Comparison of ENCODE assay signal across 9 cellular contexts in the genomic region with DNA sequence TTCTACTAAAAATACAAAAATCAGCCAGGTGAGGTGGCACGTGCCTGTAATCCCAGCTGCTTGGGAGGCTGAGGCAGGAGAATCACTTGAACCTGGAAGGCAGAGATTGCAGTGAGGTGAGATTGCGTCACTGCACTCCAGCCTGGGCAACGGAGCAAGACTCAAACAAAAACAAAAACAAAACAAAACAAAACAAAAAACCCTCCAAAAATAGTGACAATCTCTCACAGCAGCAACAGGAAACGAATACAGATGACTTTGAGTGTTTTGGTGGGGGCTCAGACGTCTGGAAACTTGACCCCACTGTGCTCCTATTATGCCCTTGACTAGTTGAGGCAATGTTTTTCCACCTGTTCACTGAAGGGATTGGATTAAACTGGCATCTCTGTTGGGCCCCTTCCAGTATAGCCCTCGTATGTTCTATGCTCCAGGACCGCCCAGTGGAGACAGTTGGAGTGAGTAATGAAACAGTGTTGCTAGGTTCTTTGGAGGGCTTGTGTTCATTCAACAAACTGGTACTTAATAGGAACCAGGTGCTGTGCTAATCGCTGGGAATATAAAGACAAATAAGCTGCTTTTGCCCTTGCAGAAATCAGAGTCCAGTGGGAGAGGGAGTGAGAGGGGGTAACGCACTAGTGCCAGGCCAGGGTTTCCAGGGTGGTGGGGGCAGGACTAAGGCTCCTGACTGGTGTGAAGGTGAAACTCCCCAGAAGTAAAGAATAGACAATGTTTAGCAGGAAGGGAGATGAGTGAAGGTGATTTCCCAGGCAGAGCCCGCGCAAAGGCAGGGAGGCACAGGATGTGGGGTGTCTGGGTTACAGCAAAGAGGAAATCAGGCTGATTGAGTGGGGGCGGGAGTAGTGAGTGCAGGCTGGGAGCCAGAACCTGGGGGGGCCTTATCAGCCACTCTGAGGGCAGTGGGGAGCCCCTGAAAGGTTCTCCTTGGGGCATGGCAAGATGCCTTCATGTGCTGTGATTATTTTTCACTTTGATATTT.
DNase-seq lines count a peak whose midpoint lies in the region; ATAC-seq and TF ChIP-seq lines count a peak whose summit lies in the region.
"Had no signal": no experiment of that assay in that cellular context is flagged by ENCODE, and none has a peak within 500 bp of the region (broad histone marks: within the 10 kb centered on the region; RNA-seq: fewer than 3 reads in every experiment).

No MANE protein-coding gene starts in this region.

- TF ChIP-seq CTCF in osteocyte (IDR thresholded peaks at IDR 0.05) = no peak

- H3K4me3 Mint-ChIP-seq in osteocyte (ENCODE audit: unreplicated experiment) = no peak overlapping the region

- ATAC-seq in GM19467 (IDR thresholded peaks at IDR 0.05; ENCODE audit: unreplicated experiment) = peak; percentile 62
- no peak for ATAC-seq in GM19035 (IDR thresholded peaks at IDR 0.05; ENCODE audit: unreplicated experiment)
- ATAC-seq in left lobe of liver = no peak

- no peaks in the 10 kb centered on the region for H3K4me1 Mint-ChIP-seq in osteocyte (ENCODE audit: unreplicated experiment)

- no peaks in the 10 kb centered on the region for H3K27me3 Mint-ChIP-seq in osteocyte (ENCODE audit: unreplicated experiment)

- no peaks in the 10 kb centered on the region for H3K9me3 Mint-ChIP-seq in osteocyte (ENCODE audit: unreplicated experiment)

- no peak overlapping the region for H3K27ac Mint-ChIP-seq in osteocyte (ENCODE audit: unreplicated experiment)

- no peaks in the 10 kb centered on the region for H3K36me3 Mint-ChIP-seq in osteocyte (ENCODE audit: unreplicated experiment)

- DNase-seq in HT1080 (ENCODE audit: low read depth) = peak; percentile 21
- peak; percentile 36 for DNase-seq in activated CD8-positive, alpha-beta memory T cell treated with anti-CD3 and anti-CD28 coated beads, Interleukin-2, amount 50 U/mL, for 1 hour (ENCODE audit: extremely low read depth)
- DNase-seq in osteocyte (ENCODE audit: extremely low spot score, unreplicated experiment) = peak; percentile 48
- no peak for DNase-seq in COLO829 (ENCODE audit: low spot score)
- no peak for DNase-seq in C1 segment of cervical spinal cord (lab: John Stamatoyannopoulos, UW)
- DNase-seq in left lobe of liver (ENCODE audit: low spot score) = no peak
- DNase-seq: heart right ventricle had no signal

Comparison
In these comparisons a context has a peak if more than half of its experiments do, and no peak if none do; other contexts are left out.
1. DNase-seq: peak in HT1080 (single experiment), activated CD8-positive, alpha-beta memory T cell treated with anti-CD3 and anti-CD28 coated beads, Interleukin-2, amount 50 U/mL, for 1 hour (single experiment) and osteocyte (single experiment); none in COLO829 (single experiment), C1 segment of cervical spinal cord (0 of 14) and left lobe of liver (single experiment).